16 cellular contexts compared by ENCODE assay signal in genomic region chr16:19346335-19346922, GRCh38.
"Had no signal": no experiment of that assay in that cellular context is flagged by ENCODE, and none has a peak within 500 bp of the region (broad histone marks: within the 10 kb centered on the region; RNA-seq: fewer than 3 reads in every experiment).

No MANE protein-coding gene starts in this region.

- H3K4me1 Mint-ChIP-seq: activated CD4-positive, alpha-beta T cell treated with anti-CD3 and anti-CD28 coated beads for 36 hours; activated naive CD4-positive, alpha-beta T cell treated with anti-CD3 and anti-CD28 coated beads, Interleukin-2, amount 50 U/mL, for 24 hours; natural killer cell had no signal

- ATAC-seq: activated CD4-positive, alpha-beta T cell treated with anti-CD3 and anti-CD28 coated beads for 36 hours; lower lobe of right lung; natural killer cell; sciatic nerve; WTC11 had no signal

- FAIRE-seq: astrocyte, keratinocyte had no signal

- H3K36me3 Mint-ChIP-seq: activated naive CD4-positive, alpha-beta T cell treated with anti-CD3 and anti-CD28 coated beads, Interleukin-2, amount 50 U/mL, for 24 hours; natural killer cell had no signal

- H3K9me3 Mint-ChIP-seq: activated naive CD4-positive, alpha-beta T cell treated with anti-CD3 and anti-CD28 coated beads, Interleukin-2, amount 50 U/mL, for 24 hours had no signal

- H3K4me3 Mint-ChIP-seq: activated CD4-positive, alpha-beta T cell treated with anti-CD3 and anti-CD28 coated beads for 36 hours; activated naive CD4-positive, alpha-beta T cell treated with anti-CD3 and anti-CD28 coated beads, Interleukin-2, amount 50 U/mL, for 24 hours; natural killer cell; WTC11 had no signal

- H3K27ac Mint-ChIP-seq: activated CD4-positive, alpha-beta T cell treated with anti-CD3 and anti-CD28 coated beads for 36 hours; activated naive CD4-positive, alpha-beta T cell treated with anti-CD3 and anti-CD28 coated beads, Interleukin-2, amount 50 U/mL, for 24 hours; natural killer cell; WTC11 had no signal

- DNase-seq: activated CD4-positive, alpha-beta T cell treated with anti-CD3 and anti-CD28 coated beads for 36 hours; activated CD4-positive, alpha-beta T cell treated with anti-CD3 and anti-CD28 coated beads, Interleukin-2, amount 50 U/mL, for 48 hours; activated gamma-delta T cell; erythroblast; foreskin melanocyte; head of caudate nucleus; lower lobe of right lung; natural killer cell; ovary; stimulated activated naive CD4-positive, alpha-beta T cell treated with Interleukin-2 at 50 U/mL for 16 hours; thyroid gland had no signal
